In the genomic region with DNA sequence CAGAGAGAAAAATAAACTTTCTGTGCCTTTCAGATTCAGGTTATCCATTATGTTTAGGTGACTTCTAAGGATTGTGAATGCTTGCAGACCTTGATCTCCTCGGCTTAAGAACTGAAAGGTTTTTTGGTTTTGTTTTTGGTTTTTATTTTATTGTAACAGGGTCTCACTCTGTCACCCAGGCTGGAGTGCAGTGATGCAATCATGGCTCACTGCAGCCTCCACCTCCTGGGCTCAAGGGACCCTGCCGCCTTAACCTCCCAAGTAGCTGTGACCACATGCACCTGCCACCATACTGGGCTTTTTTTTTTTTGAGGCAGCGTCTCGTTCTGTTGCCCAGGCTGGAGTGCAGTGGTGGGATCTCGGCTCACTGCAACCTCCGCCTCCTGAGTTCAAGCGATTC, we compare ENCODE assay signal across 6 cellular contexts. TPM values are rescaled to one million over a fixed set of nuclear protein-coding genes. Genes with fewer than 3 reads are reported as not detected.
"Had no signal": no experiment of that assay in that cellular context is flagged by ENCODE, and none has a peak within 500 bp of the region (broad histone marks: within the 10 kb centered on the region; RNA-seq: fewer than 3 reads in every experiment).

No MANE protein-coding gene starts in this region.

RNA-seq across cellular contexts. Expression of gene G6PC1, which starts 22.9 kb away (rescaled TPM):
- total RNA-seq: HT1080, LHCN-M2, MCF 10A, NCI-H460, Right ventricle myocardium superior, SJSA1 had no signal

RNA-seq across cellular contexts. Expression of gene PTGES3L, which starts 56.4 kb away (rescaled TPM):
- total RNA-seq: HT1080 had no signal
